15 cellular contexts compared by ENCODE assay signal in genomic region chr9:101445353-101446029, GRCh38. TPM values are rescaled to one million over a fixed set of nuclear protein-coding genes. Genes with fewer than 3 reads are reported as not detected.
A peak's percentile ranks its signal among the peaks of the same experiment; 100 is the strongest.
DNase-seq lines count a peak whose midpoint lies in the region; ATAC-seq, FAIRE-seq and TF ChIP-seq lines count a peak whose summit lies in the region.
"Had no signal": no experiment of that assay in that cellular context is flagged by ENCODE, and none has a peak within 500 bp of the region (broad histone marks: within the 10 kb centered on the region; RNA-seq: fewer than 3 reads in every experiment).

No MANE protein-coding gene starts in this region.

- 0 out of 3 replicates have a peak, but pooled peaks cover 4% of the 10 kb centered on the region for H3K4me1 ChIP-seq in A549
- H3K4me1 ChIP-seq in Karpas-422 (ENCODE audit: low read length): peaks cover 9% of the 10 kb centered on the region
- H3K4me1 ChIP-seq in adipocyte (ENCODE audit: control insufficient read depth, insufficient read depth, low read length): peaks cover 10% of the 10 kb centered on the region

- no peak for FAIRE-seq in A549 (lab: Jason Lieb, UNC)
- FAIRE-seq: G401.6 had no signal

- TF ChIP-seq CTCF in A549 (IDR thresholded peaks at IDR 0.05): no peak

- H4K20me1 ChIP-seq in Karpas-422 (ENCODE audit: insufficient read depth, low read depth, low read length): no peaks in the 10 kb centered on the region

- no peak for TF ChIP-seq RAD21 in A549 (conservative IDR thresholded peaks at IDR 0.05 in 1 of 2, IDR thresholded peaks at IDR 0.05 in 1 of 2)

- TF ChIP-seq EP300 in A549 (IDR thresholded peaks at IDR 0.05): no peak

- no peaks in the 10 kb centered on the region for H3K9me2 ChIP-seq in Karpas-422 (replicated peaks; ENCODE audit: insufficient read depth, low read length)

- 0 out of 2 replicates have a peak overlapping the region, but pooled peaks have one; percentile 49 for H2AFZ ChIP-seq in Karpas-422 (ENCODE audit: low read length)

- ATAC-seq in A549 (no peak), GM21390 (IDR thresholded peaks at IDR 0.05; ENCODE audit: unreplicated experiment) (no peak)

- H3K9ac ChIP-seq in Karpas-422 (ENCODE audit: low read length) (no peak overlapping the region), adipocyte (ENCODE audit: low read length) (peak overlapping the region; percentile 53)

- WGBS in A549 (ENCODE audit: missing lambda C conversion rate): 28% methylated on average over 5 of the region's 5 CpGs

- peak overlapping the region; percentile 83 for H3K4me2 ChIP-seq in A549
- peak overlapping the region; percentile 32 for H3K4me2 ChIP-seq in Karpas-422 (ENCODE audit: low read depth, low read length, poor library complexity, severe bottlenecking)

- CTCF ChIA-PET in A549 (lab: Yijun Ruan, JAX): interaction anchor here (0.7 to 1.7 kb wide), 6 partner anchors 23 to 326 kb away, joined by 3 to 14 read pairs (median 3); a partner anchor contains a TSS

- H3K79me2 ChIP-seq in Karpas-422 (ENCODE audit: low read length): no peaks in the 10 kb centered on the region

- H3K9me3 ChIP-seq in A549 (peaks cover 7% of the 10 kb centered on the region; the same call in 1 of the 3 replicates), Karpas-422 (ENCODE audit: low read length) (no peaks in the 10 kb centered on the region), adipocyte (ENCODE audit: control insufficient read depth, low read length) (no peaks in the 10 kb centered on the region)

- DNase-seq in A549 (ENCODE audit: low read depth in 1 of 2, low spot score in 1 of 2) (no peak), Karpas-422 (no peak), adipocyte (ENCODE audit: low read depth) (peak; percentile 73), kidney tubule cell (ENCODE audit: low spot score) (peak; percentile 48), COR-L47 (lab: John Stamatoyannopoulos, UW) (no peak), activated T-cell treated with anti-CD3 and anti-CD28 coated beads for 4 hours (no peak)
- DNase-seq in stimulated activated CD4-positive, alpha-beta T cell treated with anti-CD3 and anti-CD28 coated beads, Interleukin-2, amount 100 ng/mL, for 48 hours: no peak
- DNase-seq: activated CD4-positive, alpha-beta memory T cell treated with anti-CD3 and anti-CD28 coated beads for 36 hours; activated naive CD8-positive, alpha-beta T cell treated with anti-CD3 and anti-CD28 coated beads, Interleukin-2, amount 10 ng/mL, durations not matched to agents 7 days and 5 days; effector memory CD4-positive, alpha-beta T cell; KG1; SW 1271 had no signal

- no peaks in the 10 kb centered on the region for H3K27me3 ChIP-seq in Karpas-422 (ENCODE audit: low read length)
- H3K27me3 ChIP-seq in adipocyte (replicated peaks; ENCODE audit: control insufficient read depth, insufficient read depth, low read length): peaks cover 31% of the 10 kb centered on the region

- POLR2A ChIA-PET in A549 (lab: Yijun Ruan, JAX): no interaction called here

- H3K36me3 ChIP-seq in Karpas-422 (ENCODE audit: insufficient read depth, low read length) (no peaks in the 10 kb centered on the region), adipocyte (ENCODE audit: control insufficient read depth, insufficient read depth, low read length, severe bottlenecking) (no peaks in the 10 kb centered on the region)

- TF ChIP-seq POLR2A in A549 (IDR thresholded peaks at IDR 0.05; ENCODE audit: low read length): no peak

- peak overlapping the region; percentile 66 to 70 for H3K27ac ChIP-seq in A549
- H3K27ac ChIP-seq in Karpas-422 (ENCODE audit: low read length): no peak overlapping the region

- H3K4me3 ChIP-seq in A549: peak overlapping the region; percentile 32
- peak overlapping the region; percentile 34; the same call in 1 of the 2 replicates for H3K4me3 ChIP-seq in Karpas-422 (ENCODE audit: low read length)
- peak overlapping the region; percentile 61 for H3K4me3 ChIP-seq in adipocyte (ENCODE audit: low read length)

TF ChIP-seq in A549, 52 proteins besides CTCF, POLR2A, EP300 and RAD21:
- TF ChIP-seq CEBPB (IDR thresholded peaks at IDR 0.05) (peak; percentile 20 to 41; a peak in 3 of 4 replicates), HDAC2 (IDR thresholded peaks at IDR 0.05) (no peak)

RNA-seq across cellular contexts. Expression of gene ALDOB, which starts 9.9 kb away (rescaled TPM):
- polyA plus RNA-seq in A549 (2011; rRNA removed): 0.07 TPM in 1 of 2 replicates, not detected in the other
- polyA plus RNA-seq in A549 (2012; cell fraction: cytosol; rRNA removed): 0.03 TPM in 1 of 2 replicates, not detected in the other
- polyA plus RNA-seq in A549 (2012; cell fraction: nucleus; rRNA removed): not detected in 2 replicates
- not detected in 3 replicates for polyA plus RNA-seq in A549 (2017; fragmentation: RNase III; extraction: RNeasy Plus Mini Kit Qiagen cat#74134 plus additional on column Dnase treatment)
- not detected in 2 replicates for polyA minus RNA-seq in A549 (2011; rRNA and poly(A)+ RNA removed)
- not detected in 2 replicates for total RNA-seq in Karpas-422 (2014; rRNA removed; shearing (Covaris generic); ENCODE audit: low replicate concordance)
- total RNA-seq: activated CD4-positive, alpha-beta memory T cell treated with anti-CD3 and anti-CD28 coated beads for 36 hours; activated naive CD8-positive, alpha-beta T cell treated with anti-CD3 and anti-CD28 coated beads, Interleukin-2, amount 10 ng/mL, durations not matched to agents 7 days and 5 days; myocyte had no signal

RNA-seq across cellular contexts. Expression of gene ZNF189, which starts 46.8 kb away (rescaled TPM):
- polyA plus RNA-seq in A549 (2011; rRNA removed): 13.9 and 14.0 TPM in 2 replicates
- polyA plus RNA-seq in A549 (2012; cell fraction: cytosol; rRNA removed): 1.2 and 1.3 TPM in 2 replicates
- polyA plus RNA-seq in A549 (2012; cell fraction: nucleus; rRNA removed): 1.3 and 2.3 TPM in 2 replicates
- 8.3 to 9.6 TPM (median 8.8 TPM) in 3 replicates for polyA plus RNA-seq in A549 (2017; fragmentation: RNase III; extraction: RNeasy Plus Mini Kit Qiagen cat#74134 plus additional on column Dnase treatment)
- 5.4 and 6.5 TPM in 2 replicates for polyA minus RNA-seq in A549 (2011; rRNA and poly(A)+ RNA removed)
- total RNA-seq in Karpas-422 (2014; rRNA removed; shearing (Covaris generic); ENCODE audit: low replicate concordance): 15.3 and 15.5 TPM in 2 replicates

RNA-seq across cellular contexts. Expression of gene MRPL50, which starts 47.1 kb away (rescaled TPM):
- polyA plus RNA-seq in A549 (2011; rRNA removed): 37.6 and 42.5 TPM in 2 replicates
- 7.7 and 8.3 TPM in 2 replicates for polyA plus RNA-seq in A549 (2012; cell fraction: cytosol; rRNA removed)
- polyA plus RNA-seq in A549 (2012; cell fraction: nucleus; rRNA removed): 2.0 and 3.6 TPM in 2 replicates
- 23.7 to 24.7 TPM (median 23.9 TPM) in 3 replicates for polyA plus RNA-seq in A549 (2017; fragmentation: RNase III; extraction: RNeasy Plus Mini Kit Qiagen cat#74134 plus additional on column Dnase treatment)
- 2.1 and 2.7 TPM in 2 replicates for polyA minus RNA-seq in A549 (2011; rRNA and poly(A)+ RNA removed)
- 8.2 and 16.3 TPM in 2 replicates for total RNA-seq in Karpas-422 (2014; rRNA removed; shearing (Covaris generic); ENCODE audit: low replicate concordance)

Comparison
In these comparisons a context has a peak if more than half of its experiments do, and no peak if none do; other contexts are left out.
1. DNase-seq: peak in adipocyte (single experiment) and kidney tubule cell (single experiment); none in A549 (0 of 2), Karpas-422 (single experiment), COR-L47 (single experiment), activated T-cell treated with anti-CD3 and anti-CD28 coated beads for 4 hours (single experiment) and stimulated activated CD4-positive, alpha-beta T cell treated with anti-CD3 and anti-CD28 coated beads, Interleukin-2, amount 100 ng/mL, for 48 hours (0 of 2).
2. Peak in every context shown above with its lines, with median percentiles within 50 percentile points of each other: H3K4me3 ChIP-seq.